Comparison of ENCODE assay signal across 8 cellular contexts in genomic region chr5:1524481-1524798, GRCh38. TPM values are rescaled to one million over a fixed set of nuclear protein-coding genes. Genes with fewer than 3 reads are reported as not detected.
DNase-seq lines count a peak whose midpoint lies in the region; ATAC-seq and TF ChIP-seq lines count a peak whose summit lies in the region.

No MANE protein-coding gene starts in this region.

- H3K4me1 Mint-ChIP-seq in activated T-cell treated with anti-CD3 and anti-CD28 coated beads, Interleukin-2, amount 50 U/mL, for 4 hours (ENCODE audit: low read depth), result peaks cover 34% of the 10 kb centered on the region
- peaks cover 17% of the 10 kb centered on the region for H3K4me1 Mint-ChIP-seq in type B pancreatic cell (ENCODE audit: unreplicated experiment)

- no peaks in the 10 kb centered on the region for H3K27me3 Mint-ChIP-seq in activated T-cell treated with anti-CD3 and anti-CD28 coated beads, Interleukin-2, amount 50 U/mL, for 4 hours (ENCODE audit: low read depth)
- no peaks in the 10 kb centered on the region for H3K27me3 Mint-ChIP-seq in type B pancreatic cell

- no peak overlapping the region for H3K27ac Mint-ChIP-seq in type B pancreatic cell

- peaks cover 0 to 16% of the 10 kb centered on the region in 2 donors for H3K4me1 ChIP-seq in lung (ENCODE audit: control insufficient read depth in 2 of 2, insufficient read depth in 2 of 2, low read length in 2 of 2)

- in situ Hi-C loops in brain microvascular endothelial cell (cut with HindIII; ENCODE audit: low pct_ligation_motif_present, low sequenced_read_pairs), result no loop called here

- peak overlapping the region; percentile 64 for H3K4me3 Mint-ChIP-seq in activated T-cell treated with anti-CD3 and anti-CD28 coated beads, Interleukin-2, amount 50 U/mL, for 4 hours
- peak overlapping the region; percentile 62 for H3K4me3 Mint-ChIP-seq in type B pancreatic cell

- no peaks in the 10 kb centered on the region for H3K9me3 Mint-ChIP-seq in activated T-cell treated with anti-CD3 and anti-CD28 coated beads, Interleukin-2, amount 50 U/mL, for 4 hours
- H3K9me3 Mint-ChIP-seq in type B pancreatic cell, result no peaks in the 10 kb centered on the region

- H3K27ac ChIP-seq in brain microvascular endothelial cell (peak overlapping the region; percentile 93), lung (ENCODE audit: low read depth in 1 of 2, low read length in 1 of 2) (peak overlapping the region; percentile 62 to 63)

- H3K36me3 Mint-ChIP-seq in activated T-cell treated with anti-CD3 and anti-CD28 coated beads, Interleukin-2, amount 50 U/mL, for 4 hours (ENCODE audit: insufficient read depth), result no peaks in the 10 kb centered on the region
- no peaks in the 10 kb centered on the region for H3K36me3 Mint-ChIP-seq in type B pancreatic cell

- no peaks in the 10 kb centered on the region for H3K9me3 ChIP-seq in lung (ENCODE audit: control insufficient read depth in 2 of 2, insufficient read depth in 1 of 2, low read length in 1 of 2)

- H3K4me3 ChIP-seq in brain microvascular endothelial cell (ENCODE audit: low read depth, low read length) (peak overlapping the region; percentile 67), lung (peak overlapping the region; percentile 92)

- H3K27me3 ChIP-seq in brain microvascular endothelial cell (replicated peaks) (no peaks in the 10 kb centered on the region), lung (ENCODE audit: control insufficient read depth, insufficient read depth) (no peaks in the 10 kb centered on the region)

- H3K36me3 ChIP-seq in brain microvascular endothelial cell (replicated peaks) (peaks cover 7% of the 10 kb centered on the region), lung (ENCODE audit: control insufficient read depth in 2 of 2, insufficient read depth in 2 of 2, low read length in 2 of 2) (peaks cover 0 to 4% of the 10 kb centered on the region in 2 donors)

- WGBS in lung, 2 donors, result 80 to 88% methylated on average over 13 of the region's 13 CpGs

- TF ChIP-seq CTCF in brain microvascular endothelial cell (IDR thresholded peaks at IDR 0.05; ENCODE audit: low read depth, low read length, missing control alignments), result no peak
- no peak for TF ChIP-seq CTCF in lung (IDR thresholded peaks at IDR 0.05; ENCODE audit: control extremely low read depth, extremely low read depth)
- no peak for TF ChIP-seq CTCF in type B pancreatic cell (conservative IDR thresholded peaks at IDR 0.05)

- ATAC-seq in activated T-cell treated with anti-CD3 and anti-CD28 coated beads, Interleukin-2, amount 50 U/mL, for 4 hours, result no peak
- no peak for ATAC-seq in lung (ENCODE audit: insufficient read depth, low FRiP score)
- ATAC-seq in GM19324 (IDR thresholded peaks at IDR 0.05; ENCODE audit: low FRiP score, unreplicated experiment), result no peak
- no peak for ATAC-seq in HG03565 (IDR thresholded peaks at IDR 0.05; ENCODE audit: unreplicated experiment)

- peak; percentile 5 for DNase-seq in activated T-cell treated with anti-CD3 and anti-CD28 coated beads, Interleukin-2, amount 50 U/mL, for 4 hours
- no peak for DNase-seq in activated T-cell treated with anti-CD3 and anti-CD28 coated beads for 4 hours
- no peak for DNase-seq in brain microvascular endothelial cell
- DNase-seq in lung (ENCODE audit: low spot score), result no peak
- DNase-seq in type B pancreatic cell (ENCODE audit: extremely low spot score, unreplicated experiment), result no peak
- no peak for DNase-seq in T-helper 9 cell

RNA-seq across cellular contexts. Expression of gene LPCAT1, which starts 0.7 kb away (rescaled TPM):
- total RNA-seq in activated T-cell treated with anti-CD3 and anti-CD28 coated beads, Interleukin-2, amount 50 U/mL, for 4 hours, result 10 to 100 TPM; 60.6 to 76.8 (median 65.7) TPM
- total RNA-seq in lung, result 100 to 1,000 TPM; 320 to 565 TPM
- polyA plus RNA-seq in lung, result 100 to 1,000 TPM; 198 to 669 TPM
- 91.6 and 97.1 TPM in 2 replicates for total RNA-seq in type B pancreatic cell (ENCODE audit: low replicate concordance)
